9 cellular contexts compared by ENCODE assay signal in genomic region chr12:6763380-6763779, GRCh38. TPM values are rescaled to one million over a fixed set of nuclear protein-coding genes. Genes with fewer than 3 reads are reported as not detected.
DNase-seq lines count a peak whose midpoint lies in the region; ATAC-seq and TF ChIP-seq lines count a peak whose summit lies in the region.
"Had no signal": no experiment of that assay in that cellular context is flagged by ENCODE, and none has a peak within 500 bp of the region (broad histone marks: within the 10 kb centered on the region; RNA-seq: fewer than 3 reads in every experiment).

No MANE protein-coding gene starts in this region.

- H3K27ac Mint-ChIP-seq in type B pancreatic cell, result peak overlapping the region; percentile 73
- H3K27ac Mint-ChIP-seq: activated naive CD8-positive, alpha-beta T cell treated with anti-CD3 and anti-CD28 coated beads for 36 hours had no signal

- peak overlapping the region; percentile 65 for H3K9ac ChIP-seq in mucosa of stomach (ENCODE audit: low read length)

- H3K36me3 ChIP-seq in mucosa of stomach (ENCODE audit: control insufficient read depth, insufficient read depth, low read length), result no peaks in the 10 kb centered on the region

- no peaks in the 10 kb centered on the region for H3K9me3 ChIP-seq in mucosa of stomach (ENCODE audit: control insufficient read depth, low read length)

- H3K9me3 Mint-ChIP-seq in type B pancreatic cell, result peaks cover 5% of the 10 kb centered on the region
- H3K9me3 Mint-ChIP-seq: activated naive CD8-positive, alpha-beta T cell treated with anti-CD3 and anti-CD28 coated beads for 36 hours had no signal

- peak overlapping the region; percentile 85 for H3K4me3 Mint-ChIP-seq in type B pancreatic cell

- peaks cover 31% of the 10 kb centered on the region for H3K4me1 Mint-ChIP-seq in type B pancreatic cell (ENCODE audit: unreplicated experiment)

- peaks cover 45% of the 10 kb centered on the region for H3K4me1 ChIP-seq in mucosa of stomach (ENCODE audit: control insufficient read depth, insufficient read depth, low read length)

- H3K36me3 Mint-ChIP-seq in type B pancreatic cell, result peaks cover 4% of the 10 kb centered on the region

- no peak for TF ChIP-seq CTCF in type B pancreatic cell (conservative IDR thresholded peaks at IDR 0.05)

- no peak for ATAC-seq in HG02571 (IDR thresholded peaks at IDR 0.05; ENCODE audit: unreplicated experiment)

- peaks cover 18% of the 10 kb centered on the region for H3K27me3 Mint-ChIP-seq in type B pancreatic cell

- peak overlapping the region; percentile 99 for H3K27ac ChIP-seq in cingulate gyrus (ENCODE audit: low read depth, low read length)

- peak; percentile 82 for DNase-seq in NCI-H2171 treated with DMSO at 0.1 percent for 48 hours (lab: John Stamatoyannopoulos, UW)
- DNase-seq in NCI-H2171 (lab: John Stamatoyannopoulos, UW), result no peak
- no peak for DNase-seq in type B pancreatic cell (ENCODE audit: extremely low spot score, unreplicated experiment)
- no peak for DNase-seq in COLO829 (ENCODE audit: low spot score)
- no peak for DNase-seq in amniotic stem cell (lab: John Stamatoyannopoulos, UW)
- DNase-seq: activated naive CD8-positive, alpha-beta T cell treated with anti-CD3 and anti-CD28 coated beads for 36 hours had no signal

- no peaks in the 10 kb centered on the region for H3K27me3 ChIP-seq in mucosa of stomach (ENCODE audit: control insufficient read depth, insufficient read depth, low read length)

- no peak overlapping the region for H3K4me3 ChIP-seq in mucosa of stomach (ENCODE audit: low read length)

RNA-seq across cellular contexts. Expression of gene PTMS, which starts 2.8 kb away (rescaled TPM):
- total RNA-seq in type B pancreatic cell (ENCODE audit: low replicate concordance), result 191 and 395 TPM in 2 replicates

RNA-seq across cellular contexts. Expression of gene LAG3, which starts 8.9 kb away (rescaled TPM):
- total RNA-seq in type B pancreatic cell (ENCODE audit: low replicate concordance), result 0.52 and 2.6 TPM in 2 replicates

RNA-seq across cellular contexts. Expression of gene MLF2, which starts 10.4 kb away (rescaled TPM):
- total RNA-seq in type B pancreatic cell (ENCODE audit: low replicate concordance), result 187 and 371 TPM in 2 replicates

RNA-seq across cellular contexts. Expression of gene CD4, which starts 25.9 kb away (rescaled TPM):
- 0.64 and 0.65 TPM in 2 replicates for total RNA-seq in type B pancreatic cell (ENCODE audit: low replicate concordance)

RNA-seq across cellular contexts. Expression of gene COPS7A, which starts 39.5 kb away (rescaled TPM):
- total RNA-seq in type B pancreatic cell (ENCODE audit: low replicate concordance), result 35.4 and 94.5 TPM in 2 replicates
